Comparison of ENCODE assay signal across 8 cellular contexts in the genomic region with DNA sequence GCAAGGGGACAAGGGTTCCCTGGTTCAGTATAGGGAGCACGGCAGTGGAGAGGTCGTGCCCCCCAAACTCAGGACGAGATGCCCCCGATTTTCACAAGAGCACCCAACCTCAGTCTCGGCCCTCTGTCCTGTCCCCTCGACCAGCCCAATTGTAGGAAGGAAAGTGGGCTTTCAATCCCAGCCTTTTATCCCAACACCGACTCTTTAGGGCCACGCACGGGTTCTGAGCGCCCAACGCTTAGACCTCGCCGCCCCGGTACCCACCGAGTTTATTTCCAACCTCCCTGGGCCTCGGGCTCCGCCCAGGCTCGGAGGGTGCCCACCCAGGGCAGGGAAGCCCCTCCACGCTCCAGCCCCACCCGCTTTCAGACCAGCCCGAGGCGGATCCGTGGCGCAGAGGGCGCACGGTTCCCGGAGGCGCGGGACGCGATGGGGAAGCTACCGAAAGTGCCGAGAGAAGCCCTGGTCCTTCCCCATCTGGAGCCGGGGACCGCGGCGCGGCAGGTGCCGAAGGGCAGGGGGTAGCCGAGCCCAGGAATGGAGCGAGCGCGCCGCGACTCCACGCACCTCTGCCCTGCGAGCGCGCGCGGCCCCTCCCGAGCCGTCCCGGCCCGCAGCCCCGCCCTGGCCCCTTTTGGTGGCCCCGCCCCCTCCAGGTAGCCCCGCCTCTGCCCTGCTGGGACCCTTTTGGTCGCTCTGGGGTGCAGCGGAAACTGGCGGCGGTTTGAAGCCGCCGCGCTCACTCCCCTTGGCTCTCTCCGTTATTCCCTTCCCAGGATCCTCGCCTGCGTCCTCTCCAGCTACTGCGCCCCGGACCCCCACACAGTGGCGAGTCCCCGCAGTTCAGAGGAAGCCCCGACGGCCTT. TPM values are rescaled to one million over a fixed set of nuclear protein-coding genes. Genes with fewer than 3 reads are reported as not detected.
DNase-seq lines count a peak whose midpoint lies in the region; ATAC-seq and TF ChIP-seq lines count a peak whose summit lies in the region.

No MANE protein-coding gene starts in this region.

- H3K36me3 Mint-ChIP-seq in CD4-positive, alpha-beta T cell (ENCODE audit: low read depth) = no peaks in the 10 kb centered on the region
- H3K36me3 Mint-ChIP-seq in progenitor cell of endocrine pancreas (ENCODE audit: insufficient read depth) = no peaks in the 10 kb centered on the region

- H3K27ac Mint-ChIP-seq in CD4-positive, alpha-beta T cell = no peak overlapping the region
- no peak overlapping the region for H3K27ac Mint-ChIP-seq in progenitor cell of endocrine pancreas

- H3K4me1 ChIP-seq in aorta (ENCODE audit: control insufficient read depth in 1 of 2, insufficient read depth in 2 of 2, low read length in 2 of 2) = no peaks in the 10 kb centered on the region

- POLR2A ChIA-PET in CD4-positive, alpha-beta T cell (lab: Charles Lee) = interaction anchor here (2.3 kb wide), 1 partner anchor 59 kb away, joined by 5 read pairs; the partner anchor contains the start of gene INTS15

- CTCF ChIA-PET in CD4-positive, alpha-beta T cell (lab: Charles Lee) = no interaction called here

- H3K9me3 Mint-ChIP-seq in CD4-positive, alpha-beta T cell = no peaks in the 10 kb centered on the region
- H3K9me3 Mint-ChIP-seq in progenitor cell of endocrine pancreas (ENCODE audit: low read depth) = no peaks in the 10 kb centered on the region

- no peaks in the 10 kb centered on the region for H3K9me3 ChIP-seq in CD4-positive, alpha-beta T cell (ENCODE audit: control insufficient read depth, low read length)
- no peaks in the 10 kb centered on the region for H3K9me3 ChIP-seq in aorta (ENCODE audit: control insufficient read depth, low read length)

- peaks cover 17% of the 10 kb centered on the region for H3K27me3 Mint-ChIP-seq in CD4-positive, alpha-beta T cell
- H3K27me3 Mint-ChIP-seq in progenitor cell of endocrine pancreas = peaks cover 83% of the 10 kb centered on the region

- TF ChIP-seq CTCF in CD4-positive, alpha-beta T cell (IDR thresholded peaks at IDR 0.05) = no peak
- TF ChIP-seq CTCF in HFF-Myc (IDR thresholded peaks at IDR 0.05; ENCODE audit: low read depth, low read length, missing control alignments) = no peak
- no peak for TF ChIP-seq CTCF in progenitor cell of endocrine pancreas (IDR thresholded peaks at IDR 0.05; ENCODE audit: unreplicated experiment)

- peak; percentile 79 for ATAC-seq in CD4-positive, alpha-beta T cell (ENCODE audit: poor library complexity)
- ATAC-seq in aorta (ENCODE audit: low FRiP score) = no peak

- DNase-seq in CD4-positive, alpha-beta T cell = peak; percentile 27 to 69 (median 47)
- DNase-seq in HFF-Myc (ENCODE audit: extremely low read depth, low read depth) (no peak), progenitor cell of endocrine pancreas (ENCODE audit: low spot score, unreplicated experiment) (peak; percentile 36), pons (ENCODE audit: low spot score) (no peak), NCI-H1436 treated with DMSO at 0.1 percent for 48 hours (lab: John Stamatoyannopoulos, UW) (no peak), aorta (no peak)
- peak; percentile 47 to 56 for DNase-seq in activated CD4-positive, alpha-beta T cell treated with anti-CD3 and anti-CD28 coated beads for 4 hours
- peak; percentile 30 for DNase-seq in effector CD4-positive, alpha-beta T cell

- no peaks in the 10 kb centered on the region for H3K36me3 ChIP-seq in aorta (ENCODE audit: control insufficient read depth in 1 of 2, insufficient read depth in 2 of 2, low read length in 1 of 2)

- H3K27me3 ChIP-seq in CD4-positive, alpha-beta T cell (ENCODE audit: control insufficient read depth, insufficient read depth, low read length) = peaks cover 28% of the 10 kb centered on the region
- no peaks in the 10 kb centered on the region for H3K27me3 ChIP-seq in aorta (ENCODE audit: control insufficient read depth in 1 of 2, insufficient read depth in 2 of 2, low read length in 1 of 2)

- H3K4me1 Mint-ChIP-seq in CD4-positive, alpha-beta T cell (ENCODE audit: low read depth) = peaks cover 18% of the 10 kb centered on the region
- H3K4me1 Mint-ChIP-seq in progenitor cell of endocrine pancreas (ENCODE audit: low read depth) = peaks cover 5% of the 10 kb centered on the region

- peak overlapping the region; percentile 84 for H3K4me3 Mint-ChIP-seq in CD4-positive, alpha-beta T cell
- H3K4me3 Mint-ChIP-seq in progenitor cell of endocrine pancreas (ENCODE audit: low read depth) = peak overlapping the region; percentile 58

- intact Hi-C loops in CD4-positive, alpha-beta T cell (cut with DNase I, micrococcal nuclease) = loop anchor here in 1 of 2 experiments (5.0 kb wide), 1 partner anchor 46 kb away; the partner anchor contains the start of gene ZDHHC4
- intact Hi-C loops in aorta (cut with DNase I) = no loop called here

- WGBS in aorta, 2 donors = 2% methylated on average over 67 to 74 of the region's 74 CpGs

- H3K4me3 ChIP-seq in HFF-Myc (replicated peaks; ENCODE audit: low read depth, low read length) (0 out of 2 replicates have a peak overlapping the region, but pooled peaks have one; percentile 3), aorta (ENCODE audit: low read length in 2 of 2) (no peak overlapping the region)

- H3K27ac ChIP-seq in CD4-positive, alpha-beta T cell (ENCODE audit: low read depth, low read length) = no peak overlapping the region
- no peak overlapping the region for H3K27ac ChIP-seq in aorta (ENCODE audit: low read depth in 1 of 2, low read length in 2 of 2)

RNA-seq across cellular contexts. Expression of gene GRID2IP, which starts 20.4 kb away (rescaled TPM):
- under 1 TPM; 0.36 to 0.39 TPM for total RNA-seq in CD4-positive, alpha-beta T cell
- total RNA-seq in progenitor cell of endocrine pancreas (2.0 and 2.5 TPM in 2 replicates), aorta (under 1 TPM; 0.16 to 0.39 TPM)
- polyA plus RNA-seq in aorta = under 1 TPM in 1 of 2 donors, not detected in 1; 0.25 TPM

RNA-seq across cellular contexts. Expression of gene ZDHHC4, which starts 46.4 kb away (rescaled TPM):
- 10 to 100 TPM; 32.1 to 32.9 TPM for total RNA-seq in CD4-positive, alpha-beta T cell
- 83.4 and 86.5 TPM in 2 replicates for total RNA-seq in progenitor cell of endocrine pancreas
- total RNA-seq in aorta = 10 to 100 TPM; 33.8 to 36.2 TPM
- polyA plus RNA-seq in aorta = 10 to 100 TPM; 48.7 to 49.8 TPM

RNA-seq across cellular contexts. Expression of gene KDELR2, which starts 46.9 kb away (rescaled TPM):
- 10 to 100 TPM; 29.6 to 29.7 TPM for total RNA-seq in CD4-positive, alpha-beta T cell
- total RNA-seq in progenitor cell of endocrine pancreas (76.5 and 86.4 TPM in 2 replicates), aorta (100 to 1,000 TPM; 137 to 138 TPM)
- 100 to 1,000 TPM; 100 to 131 TPM for polyA plus RNA-seq in aorta

RNA-seq across cellular contexts. Expression of gene INTS15, which starts 59.0 kb away (rescaled TPM):
- total RNA-seq in CD4-positive, alpha-beta T cell = 10 to 100 TPM; 39.3 to 41.8 TPM
- total RNA-seq in progenitor cell of endocrine pancreas = 48.6 and 57.1 TPM in 2 replicates
- 10 to 100 TPM; 22.1 to 27.0 TPM for total RNA-seq in aorta
- polyA plus RNA-seq in aorta = 10 to 100 TPM; 12.8 to 28.8 TPM

Comparison
In these comparisons a context has a peak if more than half of its experiments do, and no peak if none do; other contexts are left out.
1. DNase-seq: peak in CD4-positive, alpha-beta T cell (10 of 10), activated CD4-positive, alpha-beta T cell treated with anti-CD3 and anti-CD28 coated beads for 4 hours (2 of 2), effector CD4-positive, alpha-beta T cell (single experiment) and progenitor cell of endocrine pancreas (single experiment); none in HFF-Myc (single experiment), pons (single experiment), NCI-H1436 treated with DMSO at 0.1 percent for 48 hours (single experiment) and aorta (0 of 2).